In the genomic region with DNA sequence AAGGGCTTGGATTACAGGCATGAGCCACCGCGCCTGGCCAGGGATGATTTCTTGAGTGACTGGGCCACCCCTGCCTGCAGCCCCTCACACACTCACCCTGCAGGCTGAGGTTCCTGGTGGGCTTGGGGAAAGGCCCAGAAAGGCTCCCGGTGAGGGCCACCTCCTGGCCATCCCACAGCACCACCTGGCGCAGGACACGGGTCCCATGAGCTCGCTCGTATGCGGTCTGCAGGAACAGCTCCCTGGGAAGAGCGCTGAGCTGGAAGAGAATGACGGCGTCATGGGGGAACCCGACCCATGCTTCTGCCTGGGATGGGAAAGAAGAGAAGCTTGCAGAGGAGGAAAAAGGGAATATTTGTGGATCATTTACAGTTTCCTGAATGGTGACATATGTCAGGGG, we compare ENCODE assay signal across 23 cellular contexts. TPM values are rescaled to one million over a fixed set of nuclear protein-coding genes. Genes with fewer than 3 reads are reported as not detected.
DNase-seq lines count a peak whose midpoint lies in the region; ATAC-seq, FAIRE-seq and TF ChIP-seq lines count a peak whose summit lies in the region.
"Had no signal": no experiment of that assay in that cellular context is flagged by ENCODE, and none has a peak within 500 bp of the region (broad histone marks: within the 10 kb centered on the region; RNA-seq: fewer than 3 reads in every experiment).

No MANE protein-coding gene starts in this region.

- TF ChIP-seq RAD21 in HepG2 (CRISPR knock-in tag; IDR thresholded peaks at IDR 0.05) = no peak

- no peaks in the 10 kb centered on the region for H3K9me3 ChIP-seq in HepG2 (ENCODE audit: low read length)
- H3K9me3 ChIP-seq in right lobe of liver = no peaks in the 10 kb centered on the region
- no peaks in the 10 kb centered on the region for H3K9me3 ChIP-seq in kidney (ENCODE audit: control insufficient read depth in 1 of 2, low read length in 2 of 2)
- no peaks in the 10 kb centered on the region for H3K9me3 ChIP-seq in hepatocyte (ENCODE audit: low read depth)
- H3K9me3 ChIP-seq: BE2C, HAP-1 had no signal

- intact Hi-C loops in HepG2 (cut with micrococcal nuclease; ENCODE audit: unreplicated experiment) = loop anchor here (1.0 to 10.0 kb wide), 4 partner anchors 8 to 660 kb away; no protein-coding TSS in a partner anchor
- intact Hi-C loops in right lobe of liver (cut with DNase I) = loop anchor here in 1 of 2 donors (10.0 kb wide), 1 partner anchor 240 kb away; no protein-coding TSS in a partner anchor
- intact Hi-C loops in kidney (cut with DNase I) = loop anchor here (10.0 kb wide), 1 partner anchor 120 kb away; a partner anchor contains a TSS

- POLR2A ChIA-PET in HepG2 (lab: Yijun Ruan, JAX) = interaction anchor here (0.7 kb wide), 1 partner anchor 8 kb away, joined by 3 read pairs; no protein-coding TSS in a partner anchor

- H3K79me2 ChIP-seq in HepG2 (ENCODE audit: insufficient read depth, low read length) = no peaks in the 10 kb centered on the region
- no peaks in the 10 kb centered on the region for H3K79me2 ChIP-seq in hepatocyte

- no TSS peak for BruUV-seq in HepG2 (replicated peaks; lab: Mats Ljungman, UMichigan)

- H3K4me1 ChIP-seq in HepG2 (ENCODE audit: insufficient read depth, low read length) (peaks cover 24% of the 10 kb centered on the region), right lobe of liver (peaks cover 0 to 9% (median 0%) of the 10 kb centered on the region in 4 donors), kidney (ENCODE audit: control insufficient read depth in 1 of 2, insufficient read depth in 1 of 2, low read depth in 1 of 2, low read length in 2 of 2) (peaks cover 0 to 3% of the 10 kb centered on the region in 2 donors), hepatocyte (ENCODE audit: insufficient read depth) (peaks cover 5% of the 10 kb centered on the region)
- H3K4me1 ChIP-seq: BE2C, HAP-1 had no signal

- H3K27ac ChIP-seq in HepG2 (ENCODE audit: extremely low read length, insufficient read depth, low read length) (no peak overlapping the region), right lobe of liver (no peak overlapping the region), kidney (ENCODE audit: low read depth in 2 of 2, low read length in 2 of 2) (no peak overlapping the region), hepatocyte (no peak overlapping the region)
- H3K27ac ChIP-seq: GM23248 had no signal

- H3K9me2 ChIP-seq in hepatocyte (replicated peaks; ENCODE audit: insufficient read depth) = no peaks in the 10 kb centered on the region

- H3K4me2 ChIP-seq in HepG2 (ENCODE audit: low read depth, low read length) (no peak overlapping the region), hepatocyte (no peak overlapping the region)

- CTCF ChIA-PET in HepG2 (lab: Yijun Ruan, JAX; ENCODE audit: low intra/inter-chr PET ratio, low total read pairs) = interaction anchor here (1.2 to 2.7 kb wide), 3 partner anchors 8 to 441 kb away, joined by 3 to 15 read pairs (median 12); no protein-coding TSS in a partner anchor

- H4K20me1 ChIP-seq in HepG2 (ENCODE audit: insufficient read depth, low read length) (no peaks in the 10 kb centered on the region), hepatocyte (ENCODE audit: insufficient read depth, poor library complexity, severe bottlenecking) (no peaks in the 10 kb centered on the region)

- H3K27me3 ChIP-seq in HepG2 (ENCODE audit: control insufficient read depth in 1 of 2, insufficient read depth in 2 of 2, low read length in 2 of 2) = peaks cover 33 to 53% of the 10 kb centered on the region in 2 experiments; a peak in 4 of 5 replicates
- no peaks in the 10 kb centered on the region for H3K27me3 ChIP-seq in right lobe of liver
- H3K27me3 ChIP-seq in hepatocyte = no peaks in the 10 kb centered on the region
- H3K27me3 ChIP-seq: BE2C had no signal

- H3K36me3 ChIP-seq in HepG2 (replicated peaks in 1 of 2; ENCODE audit: control insufficient read depth in 1 of 2, insufficient read depth in 2 of 2, low read length in 2 of 2) = no peaks in the 10 kb centered on the region; a peak in 1 of 5 replicates
- H3K36me3 ChIP-seq in right lobe of liver = no peaks in the 10 kb centered on the region
- H3K36me3 ChIP-seq in kidney (ENCODE audit: control insufficient read depth in 1 of 2, insufficient read depth in 2 of 2, low read length in 2 of 2) = no peaks in the 10 kb centered on the region
- H3K36me3 ChIP-seq in hepatocyte (replicated peaks; ENCODE audit: insufficient read depth, low read depth) = no peaks in the 10 kb centered on the region
- H3K36me3 ChIP-seq: BE2C, HAP-1 had no signal

- TF ChIP-seq CTCF in HepG2 (CRISPR knock-in tag; IDR thresholded peaks at IDR 0.05) = peak; percentile 48
- TF ChIP-seq CTCF in right lobe of liver (IDR thresholded peaks at IDR 0.05) = no peak
- TF ChIP-seq CTCF in kidney (IDR thresholded peaks at IDR 0.05; ENCODE audit: borderline replicate concordance, extremely low read depth, insufficient read depth) = no peak
- no peak for TF ChIP-seq CTCF in hepatocyte (IDR thresholded peaks at IDR 0.05; ENCODE audit: poor library complexity)

- DNase-seq in HepG2 (ENCODE audit: low spot score) (no peak), right lobe of liver (no peak), NCI-H2171 treated with DMSO at 0.1 percent for 48 hours (lab: John Stamatoyannopoulos, UW) (peak; percentile 72), kidney (peak; percentile 48), hepatocyte (ENCODE audit: low spot score) (no peak)
- DNase-seq in activated CD4-positive, CD25-positive, alpha-beta regulatory T cell treated with anti-CD3 and anti-CD28 coated beads, Interleukin-2, amount 50 U/mL, for 72 hours = no peak
- DNase-seq: ACHN; BE2C; C1 segment of cervical spinal cord; CD4-positive, CD25-positive, alpha-beta regulatory T cell; CD8-positive, alpha-beta memory T cell; COR-L47; DMS 273 treated with DMSO at 0.1 percent for 48 hours; DMS53; DND-41; EL; GM23248 had no signal

- no peak overlapping the region for H2AFZ ChIP-seq in HepG2 (ENCODE audit: low read length)
- H2AFZ ChIP-seq in hepatocyte = no peak overlapping the region
- H2AFZ ChIP-seq: GM23248 had no signal

- 0 out of 3 replicates have a peak, but pooled peaks have one; percentile 7 for ATAC-seq in HepG2
- ATAC-seq in right lobe of liver = no peak
- ATAC-seq in HG02840 (IDR thresholded peaks at IDR 0.05; ENCODE audit: low FRiP score, unreplicated experiment) = no peak
- ATAC-seq: GM12878 had no signal

- in situ Hi-C loops in HepG2 (cut with HindIII; ENCODE audit: extremely low pct_ligation_motif_present, low pct_unique_long_range_greater_than_20kb) = loop anchor here (5.0 to 25.0 kb wide), 3 partner anchors 108 to 408 kb away; no protein-coding TSS in a partner anchor

- TF ChIP-seq EP300 in HepG2 (IDR thresholded peaks at IDR 0.05; ENCODE audit: low read depth in 2 of 2, low read length in 2 of 2) (no peak), HepG2 (CRISPR knock-in tag; IDR thresholded peaks at IDR 0.05; ENCODE audit: borderline replicate concordance) (no peak)

- no peak overlapping the region for H3K9ac ChIP-seq in HepG2 (ENCODE audit: insufficient read depth, low read depth, low read length)
- H3K9ac ChIP-seq in kidney (ENCODE audit: low read length in 2 of 2) = no peak overlapping the region
- H3K9ac ChIP-seq: GM23248 had no signal

- no peak overlapping the region for H3K4me3 ChIP-seq in HepG2 (replicated peaks in 1 of 3; ENCODE audit: insufficient read depth in 1 of 3, low read depth in 2 of 3, low read length in 3 of 3)
- no peak overlapping the region for H3K4me3 ChIP-seq in right lobe of liver
- no peak overlapping the region for H3K4me3 ChIP-seq in kidney (ENCODE audit: low read length in 2 of 2)
- no peak overlapping the region for H3K4me3 ChIP-seq in hepatocyte
- H3K4me3 ChIP-seq: GM12878, GM23248, HAP-1 had no signal

- 63% methylated on average over 12 of the region's 12 CpGs for WGBS in HepG2 (ENCODE audit: low lambda C conversion rate)
- 89% methylated on average over 5 of the region's 12 CpGs for WGBS in right lobe of liver (ENCODE audit: insufficient coverage, low coverage, low lambda C conversion rate, missing lambda C conversion rate)
- WGBS in hepatocyte (ENCODE audit: low lambda C conversion rate, missing lambda C conversion rate) = 89% methylated on average over 12 of the region's 12 CpGs

- no peak for TF ChIP-seq POLR2A in HepG2 (IDR thresholded peaks at IDR 0.05; ENCODE audit: insufficient read depth in 1 of 2, low read depth in 2 of 2, low read length in 2 of 2)
- TF ChIP-seq POLR2A in right lobe of liver (IDR thresholded peaks at IDR 0.05) = no peak

- FAIRE-seq in HepG2 (lab: Jason Lieb, UNC) = no peak
- FAIRE-seq in kidney (lab: Jason Lieb, UNC) = no peak
- FAIRE-seq: A204.1, GM12878, GM18507, HTR-8/SVneo had no signal

TF ChIP-seq in HepG2, 621 proteins besides CTCF, POLR2A, EP300 and RAD21 (continues in another document):
- no peak for TF ChIP-seq CENPX (CRISPR knock-in tag; IDR thresholded peaks at IDR 0.05)

RNA-seq across cellular contexts. Expression of a gene that starts 59.3 kb away (rescaled TPM):
- total RNA-seq in HepG2 (2016; rRNA removed; fragmentation: Illumina TruSeq; extraction: Trizol) (55.7 and 65.3 TPM in 2 replicates), right lobe of liver (1 to 10 TPM in 3 of 6 experiments, under 1 TPM in 3; 0.37 to 2.9 (median 1.0) TPM), kidney (4.6 TPM), hepatocyte (6.7 and 9.8 TPM in 2 replicates)
- 8.6 and 11.0 TPM in 2 replicates for total RNA-seq in HepG2 (2016; cell fraction: cytosol; rRNA removed; fragmentation: Illumina TruSeq; extraction: Trizol; ENCODE audit: low read depth)
- total RNA-seq in HepG2 (2016; cell fraction: insoluble cytoplasmic fraction; rRNA removed; fragmentation: Illumina TruSeq; extraction: Trizol) = 51.5 and 55.7 TPM in 2 replicates
- total RNA-seq in HepG2 (2016; cell fraction: membrane; rRNA removed; fragmentation: Illumina TruSeq; extraction: Trizol) = 28.4 and 29.3 TPM in 2 replicates
- total RNA-seq in HepG2 (2016; cell fraction: nucleus; rRNA removed; fragmentation: Illumina TruSeq; extraction: Trizol) = 23.6 and 25.7 TPM in 2 replicates
- polyA plus RNA-seq in HepG2 (2011; rRNA removed) (15.3 and 24.5 TPM in 2 replicates), kidney (ENCODE audit: insufficient read depth, low read depth, low replicate concordance) (5.2 TPM), hepatocyte (11.4 and 16.1 TPM in 2 replicates)
- 18.8 and 22.1 TPM in 2 replicates for polyA plus RNA-seq in HepG2 (2011; cell fraction: cytosol; rRNA removed)
- 10.4 and 11.9 TPM in 2 replicates for polyA plus RNA-seq in HepG2 (2011; cell fraction: nucleus; rRNA removed)
- 19.5 and 50.3 TPM in 2 replicates for polyA plus RNA-seq in HepG2 (2012)
- 10.8 and 11.1 TPM in 2 replicates for polyA plus RNA-seq in HepG2 (2016; cell fraction: cytosol; fragmentation: Illumina TruSeq; extraction: Trizol; ENCODE audit: low read depth)
- polyA plus RNA-seq in HepG2 (2016; cell fraction: insoluble cytoplasmic fraction; fragmentation: Illumina TruSeq; extraction: Trizol; ENCODE audit: low read depth) = 90.6 and 102 TPM in 2 replicates
- polyA plus RNA-seq in HepG2 (2016; cell fraction: membrane; fragmentation: Illumina TruSeq; extraction: Trizol; ENCODE audit: low read depth) = 27.3 and 29.2 TPM in 2 replicates
- polyA plus RNA-seq in HepG2 (2016; cell fraction: nucleus; fragmentation: Illumina TruSeq; extraction: Trizol; ENCODE audit: insufficient read depth, low read depth) = 54.0 and 54.7 TPM in 2 replicates
- 9.1 and 22.0 TPM in 2 replicates for polyA minus RNA-seq in HepG2 (2011; rRNA and poly(A)+ RNA removed; ENCODE audit: low replicate concordance)
- polyA minus RNA-seq in HepG2 (2011; cell fraction: cytosol; rRNA and poly(A)+ RNA removed) = 12.6 and 15.4 TPM in 2 replicates
- polyA minus RNA-seq in HepG2 (2011; cell fraction: nucleus; rRNA and poly(A)+ RNA removed) = 8.4 and 8.7 TPM in 2 replicates

Comparison
In these comparisons a context has a peak if more than half of its experiments do, and no peak if none do; other contexts are left out.
1. DNase-seq: peak in NCI-H2171 treated with DMSO at 0.1 percent for 48 hours (single experiment) and kidney (single experiment); none in HepG2 (single experiment), right lobe of liver (0 of 3), hepatocyte (single experiment) and activated CD4-positive, CD25-positive, alpha-beta regulatory T cell treated with anti-CD3 and anti-CD28 coated beads, Interleukin-2, amount 50 U/mL, for 72 hours (single experiment).